Comparison of ENCODE assay signal across 23 cellular contexts in the genomic region with DNA sequence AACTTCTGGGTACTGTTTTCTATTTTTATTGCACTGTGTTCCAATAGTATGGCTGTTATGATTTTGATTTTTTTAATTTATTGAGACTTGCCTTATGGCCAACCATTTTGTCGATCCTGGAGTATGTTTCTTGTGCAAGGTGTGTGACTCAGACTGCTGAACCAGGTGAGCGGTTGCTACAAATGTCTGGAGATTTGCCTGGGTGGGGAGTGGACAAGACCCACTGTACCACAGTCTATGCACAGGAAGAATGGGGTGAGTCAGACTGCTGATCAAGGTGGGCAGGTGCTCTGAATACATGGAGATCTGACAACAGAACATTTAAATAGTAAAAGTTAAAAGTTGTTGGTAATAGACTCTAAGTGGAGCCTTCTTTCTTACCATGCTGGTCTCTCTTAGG.
DNase-seq lines count a peak whose midpoint lies in the region; ATAC-seq and TF ChIP-seq lines count a peak whose summit lies in the region.
"Had no signal": no experiment of that assay in that cellular context is flagged by ENCODE, and none has a peak within 500 bp of the region (broad histone marks: within the 10 kb centered on the region; RNA-seq: fewer than 3 reads in every experiment).

No MANE protein-coding gene starts in this region.

- H3K27me3 Mint-ChIP-seq in MCF 10A (ENCODE audit: insufficient read depth, unreplicated experiment) (no peaks in the 10 kb centered on the region), endothelial cell (ENCODE audit: unreplicated experiment) (no peaks in the 10 kb centered on the region)
- H3K27me3 Mint-ChIP-seq: CD4-positive, alpha-beta T cell; CD8-positive, alpha-beta memory T cell had no signal

- no peak overlapping the region for H3K27ac Mint-ChIP-seq in MCF 10A (ENCODE audit: low read depth, unreplicated experiment)
- no peak overlapping the region for H3K27ac Mint-ChIP-seq in endothelial cell (ENCODE audit: unreplicated experiment)
- H3K27ac Mint-ChIP-seq: CD14-positive monocyte; CD4-positive, alpha-beta T cell; CD8-positive, alpha-beta memory T cell; GM23338; H9; HFFc6 had no signal

- no peaks in the 10 kb centered on the region for H3K4me1 ChIP-seq in breast epithelium
- H3K4me1 ChIP-seq in mammary epithelial cell (ENCODE audit: insufficient read depth, low read length) = no peaks in the 10 kb centered on the region

- CTCF ChIA-PET in MCF 10A (lab: Yijun Ruan, JAX) (no interaction called here), mammary epithelial cell (lab: Charles Lee; ENCODE audit: low non-redundant PET) (no interaction called here)

- no peak for ATAC-seq in HG02840 (IDR thresholded peaks at IDR 0.05; ENCODE audit: low FRiP score, unreplicated experiment)
- ATAC-seq: GM12878, GM23338 had no signal

- TF ChIP-seq CTCF in MCF 10A (IDR thresholded peaks at IDR 0.05; ENCODE audit: unreplicated experiment) = no peak
- no peak for TF ChIP-seq CTCF in breast epithelium (IDR thresholded peaks at IDR 0.05)
- no peak for TF ChIP-seq CTCF in mammary epithelial cell (conservative IDR thresholded peaks at IDR 0.05 in 1 of 2, IDR thresholded peaks at IDR 0.05 in 1 of 2; ENCODE audit: extremely low read depth in 1 of 2, insufficient read depth in 1 of 2, low read depth in 1 of 2, low read length in 2 of 2)
- TF ChIP-seq CTCF in epithelial cell of proximal tubule (conservative IDR thresholded peaks at IDR 0.05; ENCODE audit: low read depth, low read length) = no peak
- TF ChIP-seq CTCF in endothelial cell (IDR thresholded peaks at IDR 0.05; ENCODE audit: unreplicated experiment) = no peak

- H3K9ac ChIP-seq in mammary epithelial cell (ENCODE audit: insufficient read depth, low read length) = no peak overlapping the region
- H3K9ac ChIP-seq: BLaER1 treated with 17β-estradiol and CSF1 and Interleukin-3, amounts not matched to agents 10 nM and 100 nM had no signal

- no peak for TF ChIP-seq POLR2A in breast epithelium (IDR thresholded peaks at IDR 0.05)

- dilution Hi-C loops in mammary epithelial cell (cut with HindIII; ENCODE audit: low sequenced_read_pairs) = no loop called here

- DNase-seq in MCF 10A (ENCODE audit: unreplicated experiment) (peak; percentile 51), breast epithelium (ENCODE audit: low spot score in 2 of 2) (no peak), mammary epithelial cell (peak; percentile 62), epithelial cell of proximal tubule (ENCODE audit: low read depth) (peak; percentile 22), renal cortical epithelial cell (ENCODE audit: low read depth) (peak; percentile 35), midbrain (lab: John Stamatoyannopoulos, UW) (no peak), endothelial cell (ENCODE audit: low spot score) (no peak)
- DNase-seq: AML-193; BE2C; CD4-positive, alpha-beta T cell; CD8-positive, alpha-beta memory T cell; DMS 273 treated with DMSO at 0.1 percent for 48 hours; DMS79; EL; GDM1; H9; HFFc6 had no signal

- H3K27ac ChIP-seq in breast epithelium (no peak overlapping the region), mammary epithelial cell (ENCODE audit: insufficient read depth, low read depth, low read length) (no peak overlapping the region)
- H3K27ac ChIP-seq: 22Rv1; BLaER1 treated with 17β-estradiol and CSF1 and Interleukin-3, amounts not matched to agents 10 nM and 100 nM had no signal

- in situ Hi-C loops in mammary epithelial cell (cut with MboI; ENCODE audit: low sequenced_read_pairs in 2 of 2) = no loop called here

- WGBS in mammary epithelial cell (ENCODE audit: low coverage, missing lambda C conversion rate) = 5% methylated on average over 2 of the region's 2 CpGs

- H3K36me3 ChIP-seq in breast epithelium (no peaks in the 10 kb centered on the region), mammary epithelial cell (ENCODE audit: insufficient read depth, low read length) (no peaks in the 10 kb centered on the region)
- H3K36me3 ChIP-seq: BE2C; BLaER1 treated with 17β-estradiol and CSF1 and Interleukin-3, amounts not matched to agents 10 nM and 100 nM had no signal

- POLR2A ChIA-PET in MCF 10A (lab: Yijun Ruan, JAX) = interaction anchor here (0.6 kb wide), 1 partner anchor 160 kb away, joined by 3 read pairs; no protein-coding TSS in a partner anchor

- H3K4me1 Mint-ChIP-seq in MCF 10A (ENCODE audit: insufficient read depth, unreplicated experiment) (no peaks in the 10 kb centered on the region), endothelial cell (ENCODE audit: unreplicated experiment) (no peaks in the 10 kb centered on the region)
- H3K4me1 Mint-ChIP-seq: CD14-positive monocyte; CD8-positive, alpha-beta memory T cell had no signal

- no peaks in the 10 kb centered on the region for H4K20me1 ChIP-seq in mammary epithelial cell (ENCODE audit: insufficient read depth, low read length)
- H4K20me1 ChIP-seq: BLaER1 treated with 17β-estradiol and CSF1 and Interleukin-3, amounts not matched to agents 10 nM and 100 nM had no signal

- intact Hi-C loops in MCF 10A (cut with micrococcal nuclease) (no loop called here), breast epithelium (cut with DNase I; ENCODE audit: low total_unique reads) (no loop called here), mammary epithelial cell (cut with micrococcal nuclease) (no loop called here)

- H2AFZ ChIP-seq in mammary epithelial cell (ENCODE audit: low read depth, low read length) = no peak overlapping the region
- H2AFZ ChIP-seq: GM23338 had no signal

- H3K27me3 ChIP-seq in breast epithelium = no peaks in the 10 kb centered on the region
- no peaks in the 10 kb centered on the region for H3K27me3 ChIP-seq in mammary epithelial cell (ENCODE audit: insufficient read depth, low read length)
- H3K27me3 ChIP-seq: BE2C; BLaER1 treated with 17β-estradiol and CSF1 and Interleukin-3, amounts not matched to agents 10 nM and 100 nM had no signal

- no peak overlapping the region for H3K4me2 ChIP-seq in mammary epithelial cell (ENCODE audit: insufficient read depth, low read depth, low read length)
- H3K4me2 ChIP-seq: BLaER1 treated with 17β-estradiol and CSF1 and Interleukin-3, amounts not matched to agents 10 nM and 100 nM; GM23338 had no signal

- H3K4me3 Mint-ChIP-seq in MCF 10A (ENCODE audit: unreplicated experiment) (no peak overlapping the region), endothelial cell (ENCODE audit: unreplicated experiment) (no peak overlapping the region)
- H3K4me3 Mint-ChIP-seq: CD14-positive monocyte; CD4-positive, alpha-beta T cell; CD8-positive, alpha-beta memory T cell; GM23338; H9; HFFc6 had no signal

- no peaks in the 10 kb centered on the region for H3K79me2 ChIP-seq in mammary epithelial cell (ENCODE audit: insufficient read depth, low read length)

- H3K4me3 ChIP-seq in breast epithelium (no peak overlapping the region), mammary epithelial cell (replicated peaks in 1 of 3; ENCODE audit: insufficient read depth in 1 of 3, low read depth in 2 of 3, low read length in 3 of 3) (no peak overlapping the region), epithelial cell of proximal tubule (ENCODE audit: low read depth, low read length) (no peak overlapping the region)
- H3K4me3 ChIP-seq: BLaER1 treated with 17β-estradiol and CSF1 and Interleukin-3, amounts not matched to agents 10 nM and 100 nM; GM12878; GM23338 had no signal

- H3K9me3 ChIP-seq in breast epithelium (no peaks in the 10 kb centered on the region), mammary epithelial cell (replicated peaks; ENCODE audit: insufficient read depth, low read length) (peaks cover 7% of the 10 kb centered on the region)
- H3K9me3 ChIP-seq: BE2C had no signal

- H3K9me3 Mint-ChIP-seq in MCF 10A (ENCODE audit: unreplicated experiment) (peaks cover 14% of the 10 kb centered on the region), endothelial cell (ENCODE audit: unreplicated experiment) (no peaks in the 10 kb centered on the region)
- H3K9me3 Mint-ChIP-seq: GM23338, HFFc6 had no signal

- H3K36me3 Mint-ChIP-seq in MCF 10A (ENCODE audit: insufficient read depth, unreplicated experiment) = no peaks in the 10 kb centered on the region
- no peaks in the 10 kb centered on the region for H3K36me3 Mint-ChIP-seq in endothelial cell (ENCODE audit: low read depth, unreplicated experiment)
- H3K36me3 Mint-ChIP-seq: CD14-positive monocyte; CD8-positive, alpha-beta memory T cell had no signal

- BruUV-seq in MCF 10A (replicated peaks; lab: Mats Ljungman, UMichigan) (no TSS peak), mammary epithelial cell (replicated peaks; lab: Mats Ljungman, UMichigan) (no TSS peak)

Comparison
In these comparisons a context has a peak if more than half of its experiments do, and no peak if none do; other contexts are left out.
1. DNase-seq: peak in MCF 10A (single experiment), mammary epithelial cell (single experiment), epithelial cell of proximal tubule (single experiment) and renal cortical epithelial cell (single experiment); none in breast epithelium (0 of 2), midbrain (single experiment) and endothelial cell (single experiment).